ENCODE assay signal across 15 cellular contexts in genomic region chr14:100038065-100038464, GRCh38. TPM values are rescaled to one million over a fixed set of nuclear protein-coding genes. Genes with fewer than 3 reads are reported as not detected.
DNase-seq lines count a peak whose midpoint lies in the region; ATAC-seq and TF ChIP-seq lines count a peak whose summit lies in the region.
"Had no signal": no experiment of that assay in that cellular context is flagged by ENCODE, and none has a peak within 500 bp of the region (broad histone marks: within the 10 kb centered on the region; RNA-seq: fewer than 3 reads in every experiment).

No MANE protein-coding gene starts in this region.

- H3K27ac Mint-ChIP-seq in activated T-helper 17 cell treated with anti-CD3 and anti-CD28 coated beads, Interleukin-2, amount 50 U/mL, for 72 hours, result peak overlapping the region; percentile 31
- H3K27ac Mint-ChIP-seq: HFFc6 had no signal

- no peaks in the 10 kb centered on the region for H3K27me3 Mint-ChIP-seq in activated T-helper 17 cell treated with anti-CD3 and anti-CD28 coated beads, Interleukin-2, amount 50 U/mL, for 72 hours
- H3K27me3 Mint-ChIP-seq: CD4-positive, CD25-positive, alpha-beta regulatory T cell had no signal

- H3K9me2 ChIP-seq in SK-N-SH, result no peaks in the 10 kb centered on the region

- no peak overlapping the region for H3K4me2 ChIP-seq in SK-N-SH
- H3K4me2 ChIP-seq: BLaER1 had no signal

- no peak for TF ChIP-seq RAD21 in SK-N-SH (IDR thresholded peaks at IDR 0.05; ENCODE audit: low read length)

- no peaks in the 10 kb centered on the region for H3K9me3 Mint-ChIP-seq in activated T-helper 17 cell treated with anti-CD3 and anti-CD28 coated beads, Interleukin-2, amount 50 U/mL, for 72 hours
- H3K9me3 Mint-ChIP-seq: CD4-positive, CD25-positive, alpha-beta regulatory T cell; HFFc6 had no signal

- H4K20me1 ChIP-seq in SK-N-SH (ENCODE audit: insufficient read depth), result no peaks in the 10 kb centered on the region

- H3K4me1 ChIP-seq in SK-N-SH (ENCODE audit: control insufficient read depth in 1 of 2, insufficient read depth in 2 of 2, low read depth in 1 of 2, low read length in 1 of 2), result peaks cover 5 to 14% of the 10 kb centered on the region in 2 experiments; a peak in 2 of 4 replicates
- peaks cover 0 to 22% of the 10 kb centered on the region in 2 donors for H3K4me1 ChIP-seq in left lung

- no peak overlapping the region for H3K4me3 ChIP-seq in SK-N-SH (ENCODE audit: low read depth in 2 of 2, low read length in 1 of 2)
- H3K4me3 ChIP-seq in left lung, result no peak overlapping the region
- H3K4me3 ChIP-seq: BLaER1 had no signal

- no peak overlapping the region for H3K9ac ChIP-seq in SK-N-SH
- H3K9ac ChIP-seq: BLaER1 had no signal

- H3K27me3 ChIP-seq in SK-N-SH (ENCODE audit: insufficient read depth) (no peaks in the 10 kb centered on the region), left lung (no peaks in the 10 kb centered on the region)
- H3K27me3 ChIP-seq: BLaER1 had no signal

- H3K4me1 Mint-ChIP-seq in activated T-helper 17 cell treated with anti-CD3 and anti-CD28 coated beads, Interleukin-2, amount 50 U/mL, for 72 hours, result peaks cover 4% of the 10 kb centered on the region

- peak; percentile 55 for ATAC-seq in SK-N-SH treated with all-trans-retinoic acid at 6 μM for 48 hours
- ATAC-seq in activated T-helper 17 cell treated with anti-CD3 and anti-CD28 coated beads, Interleukin-2, amount 50 U/mL, for 72 hours (replicated peaks), result no peak
- no peak for ATAC-seq in left lung
- no peak for ATAC-seq in HG03175 (IDR thresholded peaks at IDR 0.05; ENCODE audit: unreplicated experiment)
- ATAC-seq: HepG2 had no signal

- intact Hi-C loops in left lung (cut with DNase I), result no loop called here

- H2AFZ ChIP-seq in SK-N-SH (ENCODE audit: low read depth), result no peak overlapping the region

- H3K27ac ChIP-seq in SK-N-SH (ENCODE audit: low read depth in 2 of 2, low read length in 1 of 2), result peak overlapping the region in 1 of 2 experiments; percentile 41; a peak in 3 of 4 replicates
- H3K27ac ChIP-seq in left lung, result no peak overlapping the region
- H3K27ac ChIP-seq: 22Rv1, BLaER1 had no signal

- H3F3A ChIP-seq in SK-N-SH (replicated peaks; ENCODE audit: insufficient read depth), result no peaks in the 10 kb centered on the region

- no peaks in the 10 kb centered on the region for H3K36me3 ChIP-seq in SK-N-SH (replicated peaks in 1 of 2; ENCODE audit: control insufficient read depth in 1 of 2, insufficient read depth in 2 of 2, low read length in 1 of 2)
- no peaks in the 10 kb centered on the region for H3K36me3 ChIP-seq in left lung

- no peaks in the 10 kb centered on the region for H3K36me3 Mint-ChIP-seq in activated T-helper 17 cell treated with anti-CD3 and anti-CD28 coated beads, Interleukin-2, amount 50 U/mL, for 72 hours (ENCODE audit: low read depth)
- H3K36me3 Mint-ChIP-seq: CD4-positive, CD25-positive, alpha-beta regulatory T cell had no signal

- H3K9me3 ChIP-seq in SK-N-SH (no peaks in the 10 kb centered on the region), left lung (no peaks in the 10 kb centered on the region)
- H3K9me3 ChIP-seq: BLaER1 had no signal

- no peak for TF ChIP-seq CTCF in SK-N-SH (IDR thresholded peaks at IDR 0.05)
- no peak for TF ChIP-seq CTCF in left lung (IDR thresholded peaks at IDR 0.05)

- POLR2A ChIA-PET in SK-N-SH (lab: Yijun Ruan, JAX), result no interaction called here

- peaks cover 15% of the 10 kb centered on the region; the same call in 1 of the 2 replicates for H3K79me2 ChIP-seq in SK-N-SH (ENCODE audit: insufficient read depth)

- no peak overlapping the region for H3K4me3 Mint-ChIP-seq in activated T-helper 17 cell treated with anti-CD3 and anti-CD28 coated beads, Interleukin-2, amount 50 U/mL, for 72 hours
- H3K4me3 Mint-ChIP-seq: CD4-positive, CD25-positive, alpha-beta regulatory T cell; HFFc6 had no signal

- DNase-seq in SK-N-SH, result no peak
- peak; percentile 4 for DNase-seq in islet precursor cell
- no peak for DNase-seq in pons (ENCODE audit: low spot score)
- DNase-seq in left lung, result no peak
- DNase-seq: Calu3; CD4-positive, CD25-positive, alpha-beta regulatory T cell; DMS 273 treated with DMSO at 0.1 percent for 48 hours; HCEC 1CT; HFFc6 had no signal

- TF ChIP-seq EP300 in SK-N-SH (IDR thresholded peaks at IDR 0.05; ENCODE audit: borderline replicate concordance in 1 of 2, low read depth in 1 of 2, low read length in 1 of 2), result no peak

- CTCF ChIA-PET in SK-N-SH (lab: Yijun Ruan, JAX), result interaction anchor here (1.1 to 2.6 kb wide), 5 partner anchors 8 to 71 kb away, joined by 3 to 14 read pairs (median 4); no protein-coding TSS in a partner anchor

- 82% methylated on average over 5 of the region's 5 CpGs for WGBS in SK-N-SH (ENCODE audit: low lambda C conversion rate)

TF ChIP-seq in SK-N-SH treated with all-trans-retinoic acid at 6 μM for 48 hours, 23 proteins besides CTCF, POLR2A, EP300 and RAD21 (continues in another document):
- TF ChIP-seq CSDC2 (CRISPR knock-in tag; IDR thresholded peaks at IDR 0.05) (no peak), ZNF565 (CRISPR knock-in tag; conservative IDR thresholded peaks at IDR 0.05; ENCODE audit: low read depth) (no peak), ESRRG (CRISPR knock-in tag; IDR thresholded peaks at IDR 0.05) (no peak), TSHZ2 (CRISPR knock-in tag; IDR thresholded peaks at IDR 0.05) (no peak)

TF ChIP-seq in SK-N-SH, 30 proteins besides CTCF, POLR2A, EP300 and RAD21:
- TF ChIP-seq RFX5 (IDR thresholded peaks at IDR 0.05; ENCODE audit: low read length) (no peak), FOXJ3 (CRISPR knock-in tag; IDR thresholded peaks at IDR 0.05) (no peak)

RNA-seq across cellular contexts. Expression of gene EVL, which starts 27.2 kb away (rescaled TPM):
- polyA plus RNA-seq in SK-N-SH (2012; rRNA removed), result 34.2 and 36.5 TPM in 2 replicates
- polyA plus RNA-seq in SK-N-SH (2012; cell fraction: cytosol; rRNA removed), result 21.7 and 28.2 TPM in 2 replicates
- polyA plus RNA-seq in SK-N-SH (2012; cell fraction: nucleus; rRNA removed), result 224 and 260 TPM in 2 replicates
- total RNA-seq in activated T-helper 17 cell treated with anti-CD3 and anti-CD28 coated beads, Interleukin-2, amount 50 U/mL, for 72 hours, result 100 to 1,000 TPM; 493 to 560 TPM
- total RNA-seq in left lung, result 10 to 100 TPM; 60.2 to 84.5 TPM

Comparison
In these comparisons a context has a peak if more than half of its experiments do, and no peak if none do; other contexts are left out.
1. RNA of gene EVL, which starts 27.2 kb away (total RNA-seq): 493 to 560 TPM in activated T-helper 17 cell treated with anti-CD3 and anti-CD28 coated beads, Interleukin-2, amount 50 U/mL, for 72 hours; 60.2 to 84.5 TPM in left lung; every median in the first group is over 4 times any median in the second.